8 cellular contexts compared by ENCODE assay signal in the genomic region with DNA sequence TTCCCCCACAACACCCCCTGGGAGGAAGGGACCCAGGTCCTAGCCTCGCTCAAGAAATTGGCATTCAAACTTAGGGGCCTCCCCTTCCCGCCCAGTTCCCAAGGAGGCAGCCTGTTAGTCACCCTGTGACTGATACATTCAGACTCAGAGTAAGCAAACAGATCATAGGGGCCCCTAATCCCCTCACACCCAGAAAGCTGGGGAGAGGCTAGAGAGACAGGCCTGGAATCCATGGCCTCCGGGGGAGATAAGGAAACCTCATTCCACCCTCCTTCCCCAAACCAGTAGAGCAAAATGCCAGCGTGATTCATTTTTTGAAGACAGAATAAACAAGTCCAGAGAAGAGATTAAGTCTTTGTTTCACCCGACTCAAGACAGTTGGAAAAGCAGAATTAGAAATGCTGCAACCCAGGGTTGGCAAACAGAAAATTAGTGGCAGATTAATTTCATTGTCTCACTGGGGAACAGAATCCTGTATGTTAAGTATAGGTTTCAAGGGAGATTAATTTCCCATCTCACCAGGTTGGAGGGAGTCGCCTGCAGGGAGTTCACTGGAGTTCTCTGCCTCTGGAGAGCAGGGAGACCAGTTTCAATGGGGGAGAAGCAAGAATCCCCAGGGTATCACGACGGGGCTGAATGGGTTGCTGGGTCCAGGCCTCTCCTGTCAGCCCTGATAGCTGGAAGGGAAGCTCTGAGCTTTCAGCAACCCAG.
DNase-seq lines count a peak whose midpoint lies in the region; ATAC-seq, FAIRE-seq and TF ChIP-seq lines count a peak whose summit lies in the region.

No MANE protein-coding gene starts in this region.

- H2AFZ ChIP-seq in KMS-11 (ENCODE audit: low read depth) (no peak overlapping the region), astrocyte (ENCODE audit: low read depth, low read length) (no peak overlapping the region), neural progenitor cell (replicated peaks) (no peak overlapping the region)

- peak; percentile 97 for DNase-seq in ELR (ENCODE audit: low read depth)
- DNase-seq in astrocyte (ENCODE audit: low read depth) = peak; percentile 94
- peak; percentile 70 for DNase-seq in neural progenitor cell (ENCODE audit: low spot score)
- no peak for DNase-seq in gastrocnemius medialis
- no peak for DNase-seq in activated CD8-positive, alpha-beta memory T cell treated with anti-CD3 and anti-CD28 coated beads, Interleukin-2, amount 50 U/mL, for 48 hours
- DNase-seq in superior temporal gyrus (ENCODE audit: extremely low spot score) = no peak

- ATAC-seq in gastrocnemius medialis (no peak), HG02678 (IDR thresholded peaks at IDR 0.05; ENCODE audit: unreplicated experiment) (no peak)

- H3K9me3 Mint-ChIP-seq in astrocyte (ENCODE audit: unreplicated experiment) (no peaks in the 10 kb centered on the region), neural progenitor cell (no peaks in the 10 kb centered on the region)

- H3K4me1 ChIP-seq in KMS-11 (ENCODE audit: low read depth, poor library complexity, severe bottlenecking) (peaks cover 75% of the 10 kb centered on the region), astrocyte (ENCODE audit: insufficient read depth, low read length) (peaks cover 54% of the 10 kb centered on the region), neural progenitor cell (peaks cover 16% of the 10 kb centered on the region), gastrocnemius medialis (no peaks in the 10 kb centered on the region)

- H3K27me3 ChIP-seq in KMS-11 (ENCODE audit: insufficient read depth, low read depth) (no peaks in the 10 kb centered on the region), astrocyte (ENCODE audit: insufficient read depth, low read length) (peaks cover 27% of the 10 kb centered on the region), neural progenitor cell (no peaks in the 10 kb centered on the region), gastrocnemius medialis (no peaks in the 10 kb centered on the region)

- H3K4me3 ChIP-seq in KMS-11 (IDR thresholded peaks at IDR 0.05; ENCODE audit: insufficient read depth, low read depth, low read length) = no peak overlapping the region
- H3K4me3 ChIP-seq in astrocyte (ENCODE audit: insufficient read depth, low read depth, low read length) = no peak overlapping the region
- no peak overlapping the region for H3K4me3 ChIP-seq in neural progenitor cell
- no peak overlapping the region for H3K4me3 ChIP-seq in gastrocnemius medialis

- H3K4me2 ChIP-seq in KMS-11 (no peak overlapping the region; the same call in 1 of the 2 replicates), astrocyte (ENCODE audit: low read length) (peak overlapping the region; percentile 76), neural progenitor cell (peak overlapping the region; percentile 32)

- H3K4me3 Mint-ChIP-seq in astrocyte (ENCODE audit: unreplicated experiment) = no peak overlapping the region
- no peak overlapping the region for H3K4me3 Mint-ChIP-seq in neural progenitor cell

- H3K36me3 ChIP-seq in KMS-11 (ENCODE audit: insufficient read depth) (no peaks in the 10 kb centered on the region), astrocyte (ENCODE audit: insufficient read depth, low read length) (no peaks in the 10 kb centered on the region), neural progenitor cell (no peaks in the 10 kb centered on the region), gastrocnemius medialis (no peaks in the 10 kb centered on the region)

- no peaks in the 10 kb centered on the region for H3K9me3 ChIP-seq in astrocyte (ENCODE audit: insufficient read depth, low read depth, low read length)
- no peaks in the 10 kb centered on the region for H3K9me3 ChIP-seq in neural progenitor cell (ENCODE audit: low read depth)
- H3K9me3 ChIP-seq in gastrocnemius medialis = no peaks in the 10 kb centered on the region

- no peaks in the 10 kb centered on the region for H3K36me3 Mint-ChIP-seq in astrocyte (ENCODE audit: low read depth, unreplicated experiment)
- H3K36me3 Mint-ChIP-seq in neural progenitor cell = no peaks in the 10 kb centered on the region

- no peak for FAIRE-seq in astrocyte (lab: Jason Lieb, UNC)

- H3K4me1 Mint-ChIP-seq in astrocyte (ENCODE audit: low read depth, unreplicated experiment) = peaks cover 46% of the 10 kb centered on the region
- H3K4me1 Mint-ChIP-seq in neural progenitor cell = peaks cover 37% of the 10 kb centered on the region

- intact Hi-C loops in gastrocnemius medialis (cut with DNase I; ENCODE audit: low total_unique reads) = no loop called here

- H3K27ac ChIP-seq in KMS-11 = peak overlapping the region; percentile 18; the same call in 1 of the 2 replicates
- H3K27ac ChIP-seq in astrocyte (ENCODE audit: low read depth, low read length) = peak overlapping the region; percentile 84
- H3K27ac ChIP-seq in neural progenitor cell = no peak overlapping the region
- no peak overlapping the region for H3K27ac ChIP-seq in gastrocnemius medialis

- peaks cover 14% of the 10 kb centered on the region for H3F3A ChIP-seq in neural progenitor cell (ENCODE audit: low read depth)

- H3K9ac ChIP-seq in KMS-11 (no peak overlapping the region), astrocyte (ENCODE audit: low read length) (peak overlapping the region; percentile 67), neural progenitor cell (no peak overlapping the region)

- TF ChIP-seq POLR2A in gastrocnemius medialis (IDR thresholded peaks at IDR 0.05) = no peak

- TF ChIP-seq CTCF in KMS-11 (conservative IDR thresholded peaks at IDR 0.05; ENCODE audit: low read depth, low read length) (no peak), astrocyte (IDR thresholded peaks at IDR 0.05; ENCODE audit: insufficient read depth, low read depth, low read length) (no peak), neural progenitor cell (IDR thresholded peaks at IDR 0.05) (no peak), gastrocnemius medialis (IDR thresholded peaks at IDR 0.05 in 4 of 5, conservative IDR thresholded peaks at IDR 0.05 in 1 of 5) (no peak)

- in situ Hi-C loops in gastrocnemius medialis (cut with MboI; ENCODE audit: low sequenced_read_pairs in 4 of 4) = loop anchor here in 1 of 4 donors (25.0 kb wide), 2 partner anchors 408 to 758 kb away; partner anchors contain the start of gene TLE3

- no peaks in the 10 kb centered on the region for H4K20me1 ChIP-seq in KMS-11 (ENCODE audit: insufficient read depth)
- peaks cover 4% of the 10 kb centered on the region for H4K20me1 ChIP-seq in astrocyte (ENCODE audit: insufficient read depth, low read length)
- no peaks in the 10 kb centered on the region for H4K20me1 ChIP-seq in neural progenitor cell (ENCODE audit: low read depth)

- H3K79me2 ChIP-seq in KMS-11 (ENCODE audit: insufficient read depth, low read depth) (no peaks in the 10 kb centered on the region), astrocyte (ENCODE audit: insufficient read depth, low read length) (no peaks in the 10 kb centered on the region), neural progenitor cell (ENCODE audit: low read depth) (no peaks in the 10 kb centered on the region)

- H3K27ac Mint-ChIP-seq in astrocyte (ENCODE audit: unreplicated experiment) (peak overlapping the region; percentile 86), neural progenitor cell (peak overlapping the region; percentile 73)

- peaks cover 39% of the 10 kb centered on the region for H3K27me3 Mint-ChIP-seq in astrocyte (ENCODE audit: low read depth, unreplicated experiment)
- H3K27me3 Mint-ChIP-seq in neural progenitor cell (ENCODE audit: insufficient read depth, low read depth) = peaks cover 10% of the 10 kb centered on the region

Comparison
In these comparisons a context has a peak if more than half of its experiments do, and no peak if none do; other contexts are left out.
1. DNase-seq: peak in ELR (single experiment), astrocyte (single experiment) and neural progenitor cell (single experiment); none in gastrocnemius medialis (0 of 2), activated CD8-positive, alpha-beta memory T cell treated with anti-CD3 and anti-CD28 coated beads, Interleukin-2, amount 50 U/mL, for 48 hours (single experiment) and superior temporal gyrus (single experiment).
2. H3K27ac ChIP-seq: peak in KMS-11 (single experiment) and astrocyte (single experiment); none in neural progenitor cell (single experiment) and gastrocnemius medialis (0 of 4).